13 cellular contexts compared by ENCODE assay signal in the genomic region with DNA sequence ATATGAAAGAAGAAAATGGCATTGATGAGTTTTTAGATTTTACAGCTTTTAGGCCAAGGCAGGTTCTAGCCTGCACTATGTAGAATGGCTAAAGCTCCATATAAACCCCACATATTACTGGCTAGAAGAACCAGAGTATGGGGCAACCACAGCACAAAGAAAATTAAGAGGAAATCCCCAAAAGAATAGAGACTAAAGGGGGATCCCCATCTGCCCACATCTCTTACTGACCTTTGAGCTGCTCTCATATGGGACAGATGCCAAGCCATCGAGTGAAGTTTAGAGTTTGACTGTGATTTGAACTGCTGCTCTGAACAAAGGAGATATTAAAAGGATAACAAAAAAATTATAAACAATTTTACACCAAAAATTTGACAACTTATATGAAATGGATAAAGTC.
DNase-seq lines count a peak whose midpoint lies in the region; ATAC-seq lines count a peak whose summit lies in the region.
"Had no signal": no experiment of that assay in that cellular context is flagged by ENCODE, and none has a peak within 500 bp of the region (broad histone marks: within the 10 kb centered on the region; RNA-seq: fewer than 3 reads in every experiment).

No MANE protein-coding gene starts in this region.

- H3K27me3 Mint-ChIP-seq in activated CD4-positive, alpha-beta memory T cell treated with anti-CD3 and anti-CD28 coated beads, Interleukin-2, amount 10 ng/mL, durations not matched to agents 7 days and 5 days = peaks cover 10% of the 10 kb centered on the region
- H3K27me3 Mint-ChIP-seq in CD8-positive, alpha-beta memory T cell = peaks cover 11 to 12% of the 10 kb centered on the region in 2 donors

- no peak for DNase-seq in activated CD4-positive, alpha-beta memory T cell treated with anti-CD3 and anti-CD28 coated beads, Interleukin-2, amount 10 ng/mL, durations not matched to agents 7 days and 5 days
- DNase-seq in CD8-positive, alpha-beta memory T cell = no peak
- DNase-seq in globus pallidus (ENCODE audit: low spot score) = no peak
- DNase-seq in Ammon's horn (ENCODE audit: low spot score) = no peak
- DNase-seq: activated T-cell treated with anti-CD3 and anti-CD28 coated beads, Interleukin-2, amount 50 U/mL, for 4 hours; NCI-H1930; OCI-M1 had no signal

- H3K4me3 ChIP-seq in CD8-positive, alpha-beta memory T cell (ENCODE audit: low read length) = no peak overlapping the region

- H3K36me3 ChIP-seq in CD8-positive, alpha-beta memory T cell (ENCODE audit: insufficient read depth, low read length) = no peaks in the 10 kb centered on the region

- no peaks in the 10 kb centered on the region for H3K9me3 Mint-ChIP-seq in activated CD4-positive, alpha-beta memory T cell treated with anti-CD3 and anti-CD28 coated beads, Interleukin-2, amount 10 ng/mL, durations not matched to agents 7 days and 5 days
- H3K9me3 Mint-ChIP-seq in CD8-positive, alpha-beta memory T cell = no peaks in the 10 kb centered on the region
- H3K9me3 Mint-ChIP-seq: activated T-cell treated with anti-CD3 and anti-CD28 coated beads, Interleukin-2, amount 50 U/mL, for 4 hours; central memory CD8-positive, alpha-beta T cell had no signal

- H3K4me3 Mint-ChIP-seq in activated CD4-positive, alpha-beta memory T cell treated with anti-CD3 and anti-CD28 coated beads, Interleukin-2, amount 10 ng/mL, durations not matched to agents 7 days and 5 days = no peak overlapping the region
- no peak overlapping the region for H3K4me3 Mint-ChIP-seq in CD8-positive, alpha-beta memory T cell
- H3K4me3 Mint-ChIP-seq: activated T-cell treated with anti-CD3 and anti-CD28 coated beads, Interleukin-2, amount 50 U/mL, for 4 hours; B cell; central memory CD8-positive, alpha-beta T cell had no signal

- no peak overlapping the region for H3K27ac ChIP-seq in CD8-positive, alpha-beta memory T cell (ENCODE audit: low read depth, low read length)

- H3K27ac Mint-ChIP-seq in activated CD4-positive, alpha-beta memory T cell treated with anti-CD3 and anti-CD28 coated beads, Interleukin-2, amount 10 ng/mL, durations not matched to agents 7 days and 5 days = no peak overlapping the region
- H3K27ac Mint-ChIP-seq in CD8-positive, alpha-beta memory T cell = no peak overlapping the region
- H3K27ac Mint-ChIP-seq: B cell had no signal

- no peaks in the 10 kb centered on the region for H3K27me3 ChIP-seq in CD8-positive, alpha-beta memory T cell (ENCODE audit: insufficient read depth, low read length, poor library complexity, severe bottlenecking)

- CTCF ChIA-PET in activated CD4-positive, alpha-beta memory T cell treated with anti-CD3 and anti-CD28 coated beads, Interleukin-2, amount 10 ng/mL, durations not matched to agents 7 days and 5 days (lab: Charles Lee) = no interaction called here
- CTCF ChIA-PET in CD8-positive, alpha-beta memory T cell (lab: Charles Lee) = no interaction called here

- no peaks in the 10 kb centered on the region for H3K9me3 ChIP-seq in CD8-positive, alpha-beta memory T cell (ENCODE audit: low read length)

- POLR2A ChIA-PET in activated CD4-positive, alpha-beta memory T cell treated with anti-CD3 and anti-CD28 coated beads, Interleukin-2, amount 10 ng/mL, durations not matched to agents 7 days and 5 days (lab: Charles Lee) = no interaction called here
- POLR2A ChIA-PET in CD8-positive, alpha-beta memory T cell (lab: Charles Lee) = no interaction called here

- H3K36me3 Mint-ChIP-seq in activated CD4-positive, alpha-beta memory T cell treated with anti-CD3 and anti-CD28 coated beads, Interleukin-2, amount 10 ng/mL, durations not matched to agents 7 days and 5 days (ENCODE audit: low read depth) = no peaks in the 10 kb centered on the region
- H3K36me3 Mint-ChIP-seq in CD8-positive, alpha-beta memory T cell = peaks cover 0 to 3% (median 0%) of the 10 kb centered on the region in 3 donors

- no peaks in the 10 kb centered on the region for H3K4me1 Mint-ChIP-seq in activated CD4-positive, alpha-beta memory T cell treated with anti-CD3 and anti-CD28 coated beads, Interleukin-2, amount 10 ng/mL, durations not matched to agents 7 days and 5 days
- H3K4me1 Mint-ChIP-seq in CD8-positive, alpha-beta memory T cell = no peaks in the 10 kb centered on the region
- H3K4me1 Mint-ChIP-seq: B cell; central memory CD8-positive, alpha-beta T cell had no signal

- ATAC-seq in GM18499 (IDR thresholded peaks at IDR 0.05; ENCODE audit: insufficient read depth, unreplicated experiment) (peak; percentile 97), GM19438 (IDR thresholded peaks at IDR 0.05; ENCODE audit: low read depth, unreplicated experiment) (peak; percentile 92), HG02852 (IDR thresholded peaks at IDR 0.05; ENCODE audit: unreplicated experiment) (peak; percentile 97), HG03520 (IDR thresholded peaks at IDR 0.05; ENCODE audit: unreplicated experiment) (peak; percentile 93)
- ATAC-seq: activated T-cell treated with anti-CD3 and anti-CD28 coated beads, Interleukin-2, amount 50 U/mL, for 4 hours had no signal

- no peaks in the 10 kb centered on the region for H3K4me1 ChIP-seq in CD8-positive, alpha-beta memory T cell (ENCODE audit: insufficient read depth, low read length)
